Comparison of ENCODE assay signal across 1 cellular context in genomic region chr10:60968504-60968903, GRCh38.
TF ChIP-seq lines count a peak whose summit lies in the region.

No MANE protein-coding gene starts in this region.

TF ChIP-seq in SK-N-SH treated with all-trans-retinoic acid at 6 μM for 48 hours, 23 proteins besides CTCF, POLR2A, EP300 and RAD21 (continued from another document):
- TF ChIP-seq, protein P1, sequence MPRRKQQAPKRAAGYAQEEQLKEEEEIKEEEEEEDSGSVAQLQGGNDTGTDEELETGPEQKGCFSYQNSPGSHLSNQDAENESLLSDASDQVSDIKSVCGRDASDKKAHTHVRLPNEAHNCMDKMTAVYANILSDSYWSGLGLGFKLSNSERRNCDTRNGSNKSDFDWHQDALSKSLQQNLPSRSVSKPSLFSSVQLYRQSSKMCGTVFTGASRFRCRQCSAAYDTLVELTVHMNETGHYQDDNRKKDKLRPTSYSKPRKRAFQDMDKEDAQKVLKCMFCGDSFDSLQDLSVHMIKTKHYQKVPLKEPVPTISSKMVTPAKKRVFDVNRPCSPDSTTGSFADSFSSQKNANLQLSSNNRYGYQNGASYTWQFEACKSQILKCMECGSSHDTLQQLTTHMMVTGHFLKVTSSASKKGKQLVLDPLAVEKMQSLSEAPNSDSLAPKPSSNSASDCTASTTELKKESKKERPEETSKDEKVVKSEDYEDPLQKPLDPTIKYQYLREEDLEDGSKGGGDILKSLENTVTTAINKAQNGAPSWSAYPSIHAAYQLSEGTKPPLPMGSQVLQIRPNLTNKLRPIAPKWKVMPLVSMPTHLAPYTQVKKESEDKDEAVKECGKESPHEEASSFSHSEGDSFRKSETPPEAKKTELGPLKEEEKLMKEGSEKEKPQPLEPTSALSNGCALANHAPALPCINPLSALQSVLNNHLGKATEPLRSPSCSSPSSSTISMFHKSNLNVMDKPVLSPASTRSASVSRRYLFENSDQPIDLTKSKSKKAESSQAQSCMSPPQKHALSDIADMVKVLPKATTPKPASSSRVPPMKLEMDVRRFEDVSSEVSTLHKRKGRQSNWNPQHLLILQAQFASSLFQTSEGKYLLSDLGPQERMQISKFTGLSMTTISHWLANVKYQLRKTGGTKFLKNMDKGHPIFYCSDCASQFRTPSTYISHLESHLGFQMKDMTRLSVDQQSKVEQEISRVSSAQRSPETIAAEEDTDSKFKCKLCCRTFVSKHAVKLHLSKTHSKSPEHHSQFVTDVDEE (CRISPR knock-in tag; IDR thresholded peaks at IDR 0.05): no peak
- no peak for TF ChIP-seq TOX (CRISPR knock-in tag; IDR thresholded peaks at IDR 0.05; ENCODE audit: borderline replicate concordance)
- no peak for TF ChIP-seq ESRRG (CRISPR knock-in tag; IDR thresholded peaks at IDR 0.05)
- no peak for TF ChIP-seq ARNTL (CRISPR knock-in tag; IDR thresholded peaks at IDR 0.05; ENCODE audit: borderline replicate concordance, low read depth)
- no peak for TF ChIP-seq OSR1 (CRISPR knock-in tag; IDR thresholded peaks at IDR 0.05)
- no peak for TF ChIP-seq PPARA (CRISPR knock-in tag; IDR thresholded peaks at IDR 0.05; ENCODE audit: borderline replicate concordance)
- no peak for TF ChIP-seq CREB5 (CRISPR knock-in tag; IDR thresholded peaks at IDR 0.05; ENCODE audit: low read depth)
- no peak for TF ChIP-seq RARB (CRISPR knock-in tag; IDR thresholded peaks at IDR 0.05)
- no peak for TF ChIP-seq PATZ1 (CRISPR knock-in tag; IDR thresholded peaks at IDR 0.05; ENCODE audit: borderline replicate concordance)
- no peak for TF ChIP-seq ZNF8 (CRISPR knock-in tag; IDR thresholded peaks at IDR 0.05)
- no peak for TF ChIP-seq ZFP3 (CRISPR knock-in tag; IDR thresholded peaks at IDR 0.05)
- TF ChIP-seq ZNF565 (CRISPR knock-in tag; conservative IDR thresholded peaks at IDR 0.05; ENCODE audit: low read depth): no peak
- TF ChIP-seq BACH2 (CRISPR knock-in tag; IDR thresholded peaks at IDR 0.05; ENCODE audit: borderline replicate concordance): no peak
- no peak for TF ChIP-seq ISL1 (CRISPR knock-in tag; IDR thresholded peaks at IDR 0.05)
- no peak for TF ChIP-seq SNAI2 (CRISPR knock-in tag; IDR thresholded peaks at IDR 0.05)
- no peak for TF ChIP-seq ZC3H10 (CRISPR knock-in tag; IDR thresholded peaks at IDR 0.05)
- no peak for TF ChIP-seq TCF4 (CRISPR knock-in tag; IDR thresholded peaks at IDR 0.05; ENCODE audit: borderline replicate concordance)
